In the genomic region with DNA sequence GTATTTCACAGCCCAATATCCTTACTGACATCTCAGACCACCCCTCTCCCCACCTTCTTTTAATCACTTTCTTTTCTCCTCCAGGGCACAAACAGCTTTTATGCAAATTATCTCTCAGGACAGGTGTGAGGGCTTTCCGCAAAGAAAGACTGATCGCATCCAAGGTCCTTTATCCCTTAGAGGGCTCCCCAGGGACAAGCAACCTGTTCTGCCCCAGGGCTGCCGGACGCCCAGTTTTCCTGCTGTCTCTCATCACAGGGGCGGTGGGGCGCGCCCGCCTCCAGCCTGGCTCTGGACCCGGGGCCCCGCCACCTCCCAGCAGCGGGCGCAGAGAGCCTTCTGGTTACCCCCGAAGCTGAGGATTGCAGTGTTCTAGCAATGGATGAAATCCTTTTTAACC, we compare ENCODE assay signal across 8 cellular contexts.
A peak's percentile ranks its signal among the peaks of the same experiment; 100 is the strongest.
DNase-seq lines count a peak whose midpoint lies in the region; TF ChIP-seq lines count a peak whose summit lies in the region.

No MANE protein-coding gene starts in this region.

- peaks cover 29 to 61% (median 48%) of the 10 kb centered on the region in 10 experiments for H3K4me1 ChIP-seq in BLaER1 treated with 17β-estradiol and CSF1 and Interleukin-3, amounts not matched to agents 10 nM and 100 nM

- H3K27me3 ChIP-seq in BLaER1 treated with 17β-estradiol and CSF1 and Interleukin-3, amounts not matched to agents 10 nM and 100 nM: peaks cover 0 to 7% (median 0%) of the 10 kb centered on the region in 11 experiments; a peak in 1 of 22 replicates

- intact Hi-C loops in MCF 10A (cut with micrococcal nuclease): no loop called here

- no peaks in the 10 kb centered on the region for H4K20me1 ChIP-seq in BLaER1 treated with 17β-estradiol and CSF1 and Interleukin-3, amounts not matched to agents 10 nM and 100 nM

- peaks cover 0 to 20% (median 6%) of the 10 kb centered on the region in 11 experiments; a peak in 8 of 22 replicates for H3K9me3 ChIP-seq in BLaER1 treated with 17β-estradiol and CSF1 and Interleukin-3, amounts not matched to agents 10 nM and 100 nM (replicated peaks in 1 of 11)
- no peaks in the 10 kb centered on the region for H3K9me3 ChIP-seq in KOPT-K1 (ENCODE audit: insufficient read depth, low read length, poor library complexity, severe bottlenecking)

- peaks cover 6% of the 10 kb centered on the region for H3K36me3 Mint-ChIP-seq in MCF 10A (ENCODE audit: insufficient read depth, unreplicated experiment)
- no peaks in the 10 kb centered on the region for H3K36me3 Mint-ChIP-seq in mesothelial cell of epicardium

- DNase-seq in MCF 10A (ENCODE audit: unreplicated experiment): no peak
- DNase-seq in mesothelial cell of epicardium (ENCODE audit: low spot score in 2 of 2, unreplicated experiment in 2 of 2): no peak
- DNase-seq in GM13977 (ENCODE audit: low spot score): no peak
- no peak for DNase-seq in stimulated activated CD4-positive, alpha-beta T cell treated with anti-CD3 and anti-CD28 coated beads, Interleukin-4, amount 100 ng/mL, for 4 hours
- DNase-seq in SW480 (ENCODE audit: low spot score): no peak
- no peak for DNase-seq in LoVo (ENCODE audit: low spot score)

- peak overlapping the region; percentile 78 for H3K4me3 Mint-ChIP-seq in MCF 10A (ENCODE audit: unreplicated experiment)
- H3K4me3 Mint-ChIP-seq in mesothelial cell of epicardium: peak overlapping the region; percentile 63

- no peaks in the 10 kb centered on the region for H3K9me3 Mint-ChIP-seq in MCF 10A (ENCODE audit: unreplicated experiment)
- peaks cover 3% of the 10 kb centered on the region for H3K9me3 Mint-ChIP-seq in mesothelial cell of epicardium

- peak overlapping the region; percentile 92 for H3K27ac Mint-ChIP-seq in MCF 10A (ENCODE audit: low read depth, unreplicated experiment)
- H3K27ac Mint-ChIP-seq in mesothelial cell of epicardium: peak overlapping the region; percentile 87

- H3K9ac ChIP-seq in BLaER1 treated with 17β-estradiol and CSF1 and Interleukin-3, amounts not matched to agents 10 nM and 100 nM: peak overlapping the region; percentile 78 to 92 (median 86)

- POLR2A ChIA-PET in MCF 10A (lab: Yijun Ruan, JAX): interaction anchor here (0.6 to 1.4 kb wide), 7 partner anchors 12 to 528 kb away, joined by 3 to 16 read pairs (median 3); a partner anchor contains a TSS

- BruUV-seq in MCF 10A (replicated peaks; lab: Mats Ljungman, UMichigan): no TSS peak

- H3K36me3 ChIP-seq in BLaER1 treated with 17β-estradiol and CSF1 and Interleukin-3, amounts not matched to agents 10 nM and 100 nM: no peaks in the 10 kb centered on the region
- H3K36me3 ChIP-seq in KOPT-K1 (ENCODE audit: insufficient read depth, low read length): no peaks in the 10 kb centered on the region

- peak overlapping the region; percentile 59 to 74 (median 64) for H3K4me3 ChIP-seq in BLaER1 treated with 17β-estradiol and CSF1 and Interleukin-3, amounts not matched to agents 10 nM and 100 nM

- H3K4me1 Mint-ChIP-seq in MCF 10A (ENCODE audit: insufficient read depth, unreplicated experiment) (peaks cover 4% of the 10 kb centered on the region), mesothelial cell of epicardium (peaks cover 27% of the 10 kb centered on the region)

- TF ChIP-seq CTCF in MCF 10A (IDR thresholded peaks at IDR 0.05; ENCODE audit: unreplicated experiment): no peak
- TF ChIP-seq CTCF in mesothelial cell of epicardium (IDR thresholded peaks at IDR 0.05; ENCODE audit: unreplicated experiment): no peak
- no peak for TF ChIP-seq CTCF in GM13977 (IDR thresholded peaks at IDR 0.05; ENCODE audit: extremely low read depth, insufficient read depth, missing control alignments)

- in situ Hi-C loops in GM13977 (cut with MboI; ENCODE audit: low pct_unique_long_range_greater_than_20kb, low sequenced_read_pairs, unreplicated experiment): no loop called here

- peak overlapping the region; percentile 76 to 94 (median 91); a peak in 21 of 22 replicates for H3K27ac ChIP-seq in BLaER1 treated with 17β-estradiol and CSF1 and Interleukin-3, amounts not matched to agents 10 nM and 100 nM
- peak overlapping the region; percentile 87 for H3K27ac ChIP-seq in KOPT-K1 (ENCODE audit: low read depth, low read length, poor library complexity, severe bottlenecking)

- H3K4me2 ChIP-seq in BLaER1 treated with 17β-estradiol and CSF1 and Interleukin-3, amounts not matched to agents 10 nM and 100 nM: peak overlapping the region; percentile 68 to 95 (median 83)

- CTCF ChIA-PET in MCF 10A (lab: Yijun Ruan, JAX): interaction anchor here (0.7 to 1.0 kb wide), 3 partner anchors 72 to 448 kb away, joined by 3 to 6 read pairs (median 3); no protein-coding TSS in a partner anchor

- no peaks in the 10 kb centered on the region for H3K27me3 Mint-ChIP-seq in MCF 10A (ENCODE audit: insufficient read depth, unreplicated experiment)
- no peaks in the 10 kb centered on the region for H3K27me3 Mint-ChIP-seq in mesothelial cell of epicardium (ENCODE audit: low read depth)
